24 cellular contexts compared by ENCODE assay signal in genomic region chr19:15564534-15565168, GRCh38. TPM values are rescaled to one million over a fixed set of nuclear protein-coding genes. Genes with fewer than 3 reads are reported as not detected.
"Had no signal": no experiment of that assay in that cellular context is flagged by ENCODE, and none has a peak within 500 bp of the region (broad histone marks: within the 10 kb centered on the region; RNA-seq: fewer than 3 reads in every experiment).

No MANE protein-coding gene starts in this region.

- FAIRE-seq: HTR-8/SVneo had no signal

- H3K9ac ChIP-seq: SK-N-SH had no signal

- H3K27ac ChIP-seq: HL-60, RWPE1 had no signal

- DNase-seq: KBM-7, MV-4-11, NCI-H1048, NCI-H1105, NCI-H1417, NCI-H1436 treated with DMSO at 0.1 percent for 48 hours, NCI-H1694, NCI-H187 treated with DMSO at 0.1 percent for 48 hours, NCI-H2029 treated with DMSO at 0.1 percent for 48 hours, NCI-H2227 treated with DMSO at 0.1 percent for 48 hours, NCI-H524 treated with DMSO at 0.1 percent for 48 hours, NCI-H69, NCI-H774, PC-3, SHP77, SK-N-SH had no signal

- H3K9me3 ChIP-seq: SK-N-SH had no signal

RNA-seq across cellular contexts. Expression of gene CYP4F8, which starts 50.4 kb away (rescaled TPM):
- total RNA-seq: LHCN-M2, MCF 10A, NCI-H460, OCI-LY7, PC-3, SK-MEL-5 had no signal
- polyA plus RNA-seq: SK-N-SH had no signal

RNA-seq across cellular contexts. Expression of gene CYP4F22, which starts 56.3 kb away (rescaled TPM):
- total RNA-seq: LHCN-M2, MCF 10A, NCI-H460, OCI-LY7, SK-MEL-5 had no signal
- polyA plus RNA-seq: SK-N-SH had no signal
